ENCODE assay signal across 21 cellular contexts in the genomic region with DNA sequence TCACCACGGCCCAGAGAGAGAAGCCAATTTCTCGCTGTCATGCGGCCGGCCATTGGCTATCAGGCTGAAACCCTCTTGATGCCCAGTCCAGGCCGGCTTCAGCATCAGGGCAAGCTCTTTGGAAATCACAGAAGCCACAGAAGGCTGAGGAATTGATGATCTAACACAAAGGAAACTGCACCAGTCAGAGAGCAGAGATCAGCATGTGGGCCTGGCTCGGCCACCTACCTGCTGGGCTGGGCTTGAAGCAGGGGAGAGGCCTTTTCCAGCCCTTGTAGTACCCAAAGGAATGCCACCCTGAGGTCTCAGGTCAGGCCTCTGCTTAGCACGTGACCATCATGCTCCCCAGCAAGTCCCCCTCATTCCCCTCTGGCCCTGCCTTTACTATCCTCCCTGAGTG.
"Had no signal": no experiment of that assay in that cellular context is flagged by ENCODE, and none has a peak within 500 bp of the region (broad histone marks: within the 10 kb centered on the region; RNA-seq: fewer than 3 reads in every experiment).

No MANE protein-coding gene starts in this region.

- FAIRE-seq: astrocyte, keratinocyte had no signal

- H3K36me3 ChIP-seq: brain microvascular endothelial cell, gastroesophageal sphincter, ovary, right lobe of liver, transverse colon had no signal

- H3K9me3 ChIP-seq: gastroesophageal sphincter, ovary, right lobe of liver, testis, transverse colon had no signal

- DNase-seq: activated CD4-positive, alpha-beta memory T cell treated with anti-CD3 and anti-CD28 coated beads, Interleukin-2, amount 10 ng/mL, durations not matched to agents 7 days and 5 days; activated CD4-positive, alpha-beta T cell treated with anti-CD3 and anti-CD28 coated beads for 1 hour; activated CD4-positive, alpha-beta T cell treated with anti-CD3 and anti-CD28 coated beads, Interleukin-2, amount 10 ng/mL, durations not matched to agents 7 days and 5 days; activated gamma-delta T cell treated with Interleukin-2 at 50 U/mL for 16 hours; activated naive CD4-positive, alpha-beta T cell treated with anti-CD3 and anti-CD28 coated beads, Interleukin-2, amount 50 U/mL, for 16 hours; activated T-cell treated with anti-CD3 and anti-CD28 coated beads, Interleukin-2, amount 50 U/mL, for 4 hours; amniotic stem cell; caudate nucleus; cortex of kidney; effector memory CD8-positive, alpha-beta T cell; hippocampal formation; ovary; stimulated activated CD4-positive, alpha-beta T cell treated with anti-CD3 and anti-CD28 coated beads, Interleukin-2, amount 100 ng/mL, for 48 hours; stimulated activated naive CD4-positive, alpha-beta T cell treated with Interleukin-2 at 50 U/mL for 16 hours; testis had no signal

- H3K4me1 ChIP-seq: gastroesophageal sphincter, right lobe of liver, testis, transverse colon had no signal

- H3K4me3 ChIP-seq: gastroesophageal sphincter, ovary, right lobe of liver, testis, transverse colon had no signal

- H3K27ac ChIP-seq: brain microvascular endothelial cell, gastroesophageal sphincter, ovary, right lobe of liver, testis had no signal

- ATAC-seq: activated T-cell treated with anti-CD3 and anti-CD28 coated beads, Interleukin-2, amount 50 U/mL, for 4 hours; effector memory CD8-positive, alpha-beta T cell; gastroesophageal sphincter had no signal

- H3K27me3 ChIP-seq: ovary, right lobe of liver, testis had no signal
